In genomic region chr1:155858805-155859233, GRCh38 we compare ENCODE assay signal across 8 cellular contexts. TPM values are rescaled to one million over a fixed set of nuclear protein-coding genes. Genes with fewer than 3 reads are reported as not detected.
A peak's percentile ranks its signal among the peaks of the same experiment; 100 is the strongest.
DNase-seq lines count a peak whose midpoint lies in the region; ATAC-seq, FAIRE-seq and TF ChIP-seq lines count a peak whose summit lies in the region.

No MANE protein-coding gene starts in this region.

- CTCF ChIA-PET in endothelial cell of umbilical vein (lab: Charles Lee), result interaction anchor here (1.6 to 3.5 kb wide), 3 partner anchors 8 to 208 kb away, joined by 5 to 11 read pairs (median 9); no protein-coding TSS in a partner anchor

- TF ChIP-seq CTCF in GM12864 (IDR thresholded peaks at IDR 0.05; ENCODE audit: low read depth, low read length, missing control alignments) (no peak), endothelial cell of umbilical vein (IDR thresholded peaks at IDR 0.05; ENCODE audit: extremely low read depth in 1 of 2, insufficient read depth in 1 of 2, low read depth in 1 of 2, low read length in 2 of 2) (no peak), parathyroid adenoma (IDR thresholded peaks at IDR 0.05) (no peak)

- H3K4me3 ChIP-seq in GM12864 (ENCODE audit: low read depth, low read length) (peak overlapping the region; percentile 73), endothelial cell of umbilical vein (replicated peaks in 1 of 3; ENCODE audit: insufficient read depth in 1 of 3, low read depth in 1 of 3, low read length in 3 of 3) (peak overlapping the region; percentile 35 to 79 (median 54)), parathyroid adenoma (ENCODE audit: low read depth, low read length) (peak overlapping the region; percentile 69)

- H3K9me3 ChIP-seq in endothelial cell of umbilical vein (replicated peaks; ENCODE audit: control insufficient read depth, insufficient read depth, low read length), result no peaks in the 10 kb centered on the region
- no peaks in the 10 kb centered on the region for H3K9me3 ChIP-seq in parathyroid adenoma (ENCODE audit: control insufficient read depth, low read length)

- H3K27me3 ChIP-seq in endothelial cell of umbilical vein (ENCODE audit: control insufficient read depth in 2 of 2, insufficient read depth in 2 of 2, low read length in 2 of 2) (no peaks in the 10 kb centered on the region), parathyroid adenoma (ENCODE audit: control insufficient read depth, insufficient read depth, low read length) (no peaks in the 10 kb centered on the region)

- H3K9me1 ChIP-seq in endothelial cell of umbilical vein (replicated peaks; ENCODE audit: control insufficient read depth, extremely low read depth, insufficient read depth, low read length), result no peaks in the 10 kb centered on the region

- peak overlapping the region; percentile 98 for H3K9ac ChIP-seq in endothelial cell of umbilical vein (replicated peaks; ENCODE audit: extremely low read depth, insufficient read depth, low read length)
- H3K9ac ChIP-seq in parathyroid adenoma, result no peak overlapping the region

- H3K27ac ChIP-seq in endothelial cell of umbilical vein (ENCODE audit: insufficient read depth, low read depth, low read length) (peak overlapping the region; percentile 54), parathyroid adenoma (peak overlapping the region; percentile 74)

- H2AFZ ChIP-seq in endothelial cell of umbilical vein (ENCODE audit: low read depth, low read length), result peak overlapping the region; percentile 41
- H2AFZ ChIP-seq in parathyroid adenoma, result peak overlapping the region; percentile 75

- no TSS peak for BruUV-seq in endothelial cell of umbilical vein (replicated peaks; lab: Mats Ljungman, UMichigan)

- H3K4me2 ChIP-seq in endothelial cell of umbilical vein (ENCODE audit: insufficient read depth, low read length) (peak overlapping the region; percentile 94), parathyroid adenoma (ENCODE audit: low read length) (peak overlapping the region; percentile 94)

- peaks cover 1 to 3% of the 10 kb centered on the region in 2 experiments for H3K36me3 ChIP-seq in endothelial cell of umbilical vein (ENCODE audit: control insufficient read depth in 2 of 2, extremely low read depth in 1 of 2, insufficient read depth in 2 of 2, low read length in 2 of 2)
- H3K36me3 ChIP-seq in parathyroid adenoma (ENCODE audit: control insufficient read depth, insufficient read depth, low read length), result no peaks in the 10 kb centered on the region

- intact Hi-C loops in endothelial cell of umbilical vein (cut with micrococcal nuclease), result loop anchor here (1.0 to 10.0 kb wide), 3 partner anchors 51 to 174 kb away; partner anchors contain the start of genes DAP3, KHDC4 and YY1AP1

- dilution Hi-C loops in endothelial cell of umbilical vein (cut with MboI; ENCODE audit: extremely low pct_ligation_motif_present, low sequenced_read_pairs), result no loop called here

- no peak for FAIRE-seq in endothelial cell of umbilical vein (lab: Jason Lieb, UNC)

- ATAC-seq in HG02763 (IDR thresholded peaks at IDR 0.05; ENCODE audit: unreplicated experiment), result peak; percentile 8

- no peaks in the 10 kb centered on the region for H4K20me1 ChIP-seq in endothelial cell of umbilical vein (replicated peaks; ENCODE audit: control insufficient read depth, extremely low read depth, insufficient read depth, low read length)

- H3K79me2 ChIP-seq in endothelial cell of umbilical vein (ENCODE audit: control insufficient read depth, insufficient read depth, low read length) (peaks cover 20% of the 10 kb centered on the region), parathyroid adenoma (peaks cover 5% of the 10 kb centered on the region)

- POLR2A ChIA-PET in endothelial cell of umbilical vein (lab: Charles Lee), result interaction anchor here (1.2 to 2.9 kb wide), 3 partner anchors 10 to 34 kb away, joined by 3 to 14 read pairs (median 4); no protein-coding TSS in a partner anchor

- peaks cover 21% of the 10 kb centered on the region for H3K4me1 ChIP-seq in endothelial cell of umbilical vein (ENCODE audit: control insufficient read depth, extremely low read depth, insufficient read depth, low read length)
- peaks cover 5% of the 10 kb centered on the region for H3K4me1 ChIP-seq in parathyroid adenoma

- TF ChIP-seq POLR2A in endothelial cell of umbilical vein (IDR thresholded peaks at IDR 0.05; ENCODE audit: low read depth, low read length), result no peak

- no peak for DNase-seq in GM12864 (ENCODE audit: low read depth)
- DNase-seq in SKM-1 treated with dmso at 0.1 percent for 144 hours (lab: John Stamatoyannopoulos, UW; ENCODE audit: unreplicated experiment), result peak; percentile 92
- no peak for DNase-seq in endothelial cell of umbilical vein (ENCODE audit: low read depth, low spot score)
- no peak for DNase-seq in NCI-H1436 (lab: John Stamatoyannopoulos, UW)
- DNase-seq in cerebellar nuclear complex (lab: John Stamatoyannopoulos, UW), result no peak
- DNase-seq in COLO829 (ENCODE audit: low spot score), result no peak

TF ChIP-seq in endothelial cell of umbilical vein, 7 proteins besides CTCF, POLR2A, EP300 and RAD21:
- TF ChIP-seq MYC (IDR thresholded peaks at IDR 0.05; ENCODE audit: low read depth, low read length) (no peak), POLR2AphosphoS5 (IDR thresholded peaks at IDR 0.05; ENCODE audit: insufficient read depth, low read depth, low read length) (no peak), MAX (IDR thresholded peaks at IDR 0.05; ENCODE audit: insufficient read depth, insufficient read length) (no peak), JUN (IDR thresholded peaks at IDR 0.05; ENCODE audit: borderline replicate concordance, insufficient read depth, insufficient read length, low read depth) (no peak), FOS (IDR thresholded peaks at IDR 0.05; ENCODE audit: borderline replicate concordance, insufficient read depth, low read length) (no peak), GATA2 (IDR thresholded peaks at IDR 0.05; ENCODE audit: insufficient read depth, insufficient read length, low read depth, low read length) (no peak), EZH2 (IDR thresholded peaks at IDR 0.05; ENCODE audit: borderline replicate concordance, low read depth, low read length, severe bottlenecking) (no peak)

RNA-seq across cellular contexts. Expression of gene SYT11, which starts 0.5 kb away (rescaled TPM):
- 33.7 and 36.5 TPM in 2 replicates for total RNA-seq in endothelial cell of umbilical vein
- 27.6 and 28.2 TPM in 2 replicates for polyA plus RNA-seq in endothelial cell of umbilical vein
- polyA plus RNA-seq in endothelial cell of umbilical vein (2011; cell fraction: cytosol; rRNA removed), result 24.2 and 26.2 TPM in 2 replicates
- 18.3 and 18.5 TPM in 2 replicates for polyA plus RNA-seq in endothelial cell of umbilical vein (2011; cell fraction: nucleus; rRNA removed)
- polyA plus RNA-seq in endothelial cell of umbilical vein (2012), result 28.6 and 33.6 TPM in 2 replicates
- polyA minus RNA-seq in endothelial cell of umbilical vein, result 71.3 and 78.1 TPM in 2 replicates
- 0.20 TPM for polyA minus RNA-seq in endothelial cell of umbilical vein (2011; cell fraction: cytosol; rRNA and poly(A)+ RNA removed)
- 16.8 and 20.6 TPM in 2 replicates for polyA minus RNA-seq in endothelial cell of umbilical vein (2011; cell fraction: nucleus; rRNA and poly(A)+ RNA removed)

RNA-seq across cellular contexts. Expression of gene GON4L, which starts 1.8 kb away (rescaled TPM):
- 58.7 and 60.4 TPM in 2 replicates for total RNA-seq in endothelial cell of umbilical vein
- 29.5 and 30.5 TPM in 2 replicates for polyA plus RNA-seq in endothelial cell of umbilical vein
- polyA plus RNA-seq in endothelial cell of umbilical vein (2011; cell fraction: cytosol; rRNA removed), result 17.6 and 17.9 TPM in 2 replicates
- 97.5 and 98.8 TPM in 2 replicates for polyA plus RNA-seq in endothelial cell of umbilical vein (2011; cell fraction: nucleus; rRNA removed)
- polyA plus RNA-seq in endothelial cell of umbilical vein (2012), result 20.2 and 26.1 TPM in 2 replicates
- polyA minus RNA-seq in endothelial cell of umbilical vein, result 66.2 and 73.9 TPM in 2 replicates
- 17.1 TPM for polyA minus RNA-seq in endothelial cell of umbilical vein (2011; cell fraction: cytosol; rRNA and poly(A)+ RNA removed)
- polyA minus RNA-seq in endothelial cell of umbilical vein (2011; cell fraction: nucleus; rRNA and poly(A)+ RNA removed), result 52.2 and 83.8 TPM in 2 replicates

RNA-seq across cellular contexts. Expression of gene RIT1, which starts 52.3 kb away (rescaled TPM):
- 46.4 and 47.8 TPM in 2 replicates for total RNA-seq in endothelial cell of umbilical vein
- 52.0 and 65.5 TPM in 2 replicates for polyA plus RNA-seq in endothelial cell of umbilical vein
- polyA plus RNA-seq in endothelial cell of umbilical vein (2011; cell fraction: cytosol; rRNA removed), result 56.2 and 62.6 TPM in 2 replicates
- 41.7 and 45.6 TPM in 2 replicates for polyA plus RNA-seq in endothelial cell of umbilical vein (2011; cell fraction: nucleus; rRNA removed)
- polyA plus RNA-seq in endothelial cell of umbilical vein (2012), result 36.1 and 37.2 TPM in 2 replicates
- polyA minus RNA-seq in endothelial cell of umbilical vein, result 79.4 and 130 TPM in 2 replicates
- polyA minus RNA-seq in endothelial cell of umbilical vein (2011; cell fraction: cytosol; rRNA and poly(A)+ RNA removed), result 15.1 TPM
- polyA minus RNA-seq in endothelial cell of umbilical vein (2011; cell fraction: nucleus; rRNA and poly(A)+ RNA removed), result 21.7 and 35.0 TPM in 2 replicates
